11 cellular contexts compared by ENCODE assay signal in genomic region chr15:57031605-57032004, GRCh38.
A peak's percentile ranks its signal among the peaks of the same experiment; 100 is the strongest.
DNase-seq lines count a peak whose midpoint lies in the region; ATAC-seq and TF ChIP-seq lines count a peak whose summit lies in the region.
"Had no signal": no experiment of that assay in that cellular context is flagged by ENCODE, and none has a peak within 500 bp of the region (broad histone marks: within the 10 kb centered on the region; RNA-seq: fewer than 3 reads in every experiment).

No MANE protein-coding gene starts in this region.

- no peak overlapping the region for H2BK20ac ChIP-seq in IMR-90 (ENCODE audit: low read depth, low read length)

- H3K27me3 ChIP-seq in A673 (replicated peaks; ENCODE audit: insufficient read depth, low read depth, low read length, poor library complexity) (no peaks in the 10 kb centered on the region), IMR-90 (ENCODE audit: control insufficient read depth, insufficient read depth, low read length) (no peaks in the 10 kb centered on the region), mesendoderm (ENCODE audit: insufficient read depth, low read length, poor library complexity) (no peaks in the 10 kb centered on the region), MG63 (no peaks in the 10 kb centered on the region)

- peak overlapping the region; percentile 44; the same call in 1 of the 2 replicates for H3K14ac ChIP-seq in IMR-90 (replicated peaks; ENCODE audit: low read depth, low read length)

- H4K91ac ChIP-seq in IMR-90 (ENCODE audit: insufficient read depth, low read depth, low read length) = no peak overlapping the region

- peaks cover 28% of the 10 kb centered on the region for H3K4me1 ChIP-seq in A673 (ENCODE audit: insufficient read depth, low read length, poor library complexity, severe bottlenecking)
- peaks cover 5% of the 10 kb centered on the region; the same call in 1 of the 2 replicates for H3K4me1 ChIP-seq in IMR-90 (ENCODE audit: control insufficient read depth, insufficient read depth, low read length)
- H3K4me1 ChIP-seq in mesendoderm (ENCODE audit: control insufficient read depth, low read depth, low read length) = peaks cover 5% of the 10 kb centered on the region

- H4K20me1 ChIP-seq in IMR-90 (ENCODE audit: insufficient read depth, low read length) = peaks cover 42% of the 10 kb centered on the region

- H2BK15ac ChIP-seq in IMR-90 (ENCODE audit: low read depth, low read length) (no peak overlapping the region), mesendoderm (replicated peaks; ENCODE audit: low read depth) (no peak overlapping the region)

- H2AK9ac ChIP-seq in IMR-90 (replicated peaks; ENCODE audit: low read depth, low read length, poor library complexity) = no peak overlapping the region

- TF ChIP-seq CTCF in A673 (conservative IDR thresholded peaks at IDR 0.05; ENCODE audit: low read depth, low read length) = no peak
- no peak for TF ChIP-seq CTCF in IMR-90 (conservative IDR thresholded peaks at IDR 0.05; ENCODE audit: low read depth, low read length)

- no peak overlapping the region for H2AK5ac ChIP-seq in IMR-90 (ENCODE audit: low read depth, low read length)
- H2AK5ac ChIP-seq in mesendoderm (ENCODE audit: low read length) = no peak overlapping the region

- H4K8ac ChIP-seq in IMR-90 (ENCODE audit: low read depth in 2 of 2, low read length in 2 of 2) (no peak overlapping the region), mesendoderm (ENCODE audit: low read depth, low read length) (no peak overlapping the region)

- no peak overlapping the region for H3K4ac ChIP-seq in IMR-90 (ENCODE audit: low read depth, low read length)
- no peak overlapping the region for H3K4ac ChIP-seq in mesendoderm (ENCODE audit: low read depth, low read length)

- H2BK120ac ChIP-seq in IMR-90 (ENCODE audit: low read depth, low read length) = no peak overlapping the region
- no peak overlapping the region for H2BK120ac ChIP-seq in mesendoderm (ENCODE audit: low read depth, low read length)

- CTCF ChIA-PET in A673 (lab: Charles Lee) (no interaction called here), IMR-90 (lab: Yijun Ruan, JAX) (interaction anchor here (0.5 to 1.2 kb wide), 4 partner anchors 9 to 309 kb away, joined by 3 read pairs; no protein-coding TSS in a partner anchor)

- POLR2A ChIA-PET in A673 (lab: Charles Lee; ENCODE audit: low non-redundant PET) (no interaction called here), IMR-90 (lab: Charles Lee; ENCODE audit: unreplicated experiment) (no interaction called here)

- H3K79me2 ChIP-seq in mesendoderm (ENCODE audit: control insufficient read depth, insufficient read depth, low read length) = peaks cover 18% of the 10 kb centered on the region

- DNase-seq in A673 (ENCODE audit: low spot score) (no peak), IMR-90 (peak; percentile 76), dermis microvascular lymphatic vessel endothelial cell (ENCODE audit: low read depth in 2 of 2) (peak; percentile 56 to 88), mesendoderm (peak; percentile 84), MG63 (no peak)
- DNase-seq in stimulated activated CD4-positive, alpha-beta T cell treated with anti-CD3 and anti-CD28 coated beads, Interleukin-4, amount 100 ng/mL, for 24 hours = no peak
- DNase-seq: activated CD4-positive, alpha-beta T cell treated with anti-CD3 and anti-CD28 coated beads, Interleukin-2, amount 50 U/mL, for 4 hours; COR-L47; NCI-H1436 treated with DMSO at 0.1 percent for 48 hours had no signal

- no peak for TF ChIP-seq RAD21 in IMR-90 (IDR thresholded peaks at IDR 0.05; ENCODE audit: low read length)

- peak; percentile 65 for ATAC-seq in IMR-90 (ENCODE audit: low read depth)
- ATAC-seq in HG02759 (IDR thresholded peaks at IDR 0.05; ENCODE audit: unreplicated experiment) = no peak
- ATAC-seq in HG03442 (IDR thresholded peaks at IDR 0.05; ENCODE audit: unreplicated experiment) = no peak

- BruUV-seq in A673 (replicated peaks; lab: Mats Ljungman, UMichigan) (no TSS peak), IMR-90 (replicated peaks; lab: Mats Ljungman, UMichigan) (no TSS peak)

- H3K4me3 ChIP-seq in A673 (ENCODE audit: low read depth, low read length, poor library complexity, severe bottlenecking) (no peak overlapping the region), IMR-90 (ENCODE audit: insufficient read depth, low read depth, low read length) (no peak overlapping the region), mesendoderm (ENCODE audit: low read length) (no peak overlapping the region), MG63 (no peak overlapping the region)

- H3K9me3 ChIP-seq in A673 (ENCODE audit: low read depth, low read length, poor library complexity, severe bottlenecking) = no peaks in the 10 kb centered on the region
- H3K9me3 ChIP-seq in IMR-90 (ENCODE audit: control insufficient read depth, insufficient read depth, low read length) = no peaks in the 10 kb centered on the region
- H3K9me3 ChIP-seq in MG63 = no peaks in the 10 kb centered on the region

- intact Hi-C loops in A673 (cut with micrococcal nuclease; ENCODE audit: unreplicated experiment) = no loop called here
- intact Hi-C loops in IMR-90 (cut with micrococcal nuclease) = no loop called here

- H4K5ac ChIP-seq in IMR-90 (ENCODE audit: low read depth, low read length) (no peak overlapping the region), mesendoderm (ENCODE audit: low read length) (no peak overlapping the region)

- no peak for TF ChIP-seq POLR2A in IMR-90 (IDR thresholded peaks at IDR 0.05; ENCODE audit: low read depth, low read length)

- H3K36me3 ChIP-seq in A673 (ENCODE audit: insufficient read depth, low read length, poor library complexity, severe bottlenecking) = no peaks in the 10 kb centered on the region
- no peaks in the 10 kb centered on the region for H3K36me3 ChIP-seq in IMR-90 (ENCODE audit: control insufficient read depth, insufficient read depth, low read length)
- H3K36me3 ChIP-seq in mesendoderm (ENCODE audit: control insufficient read depth, insufficient read depth, low read length) = no peaks in the 10 kb centered on the region
- H3K36me3 ChIP-seq in MG63 = no peaks in the 10 kb centered on the region

- no peak overlapping the region for H3K18ac ChIP-seq in IMR-90 (ENCODE audit: low read depth, low read length)
- H3K18ac ChIP-seq in mesendoderm (ENCODE audit: low read length) = no peak overlapping the region

- H3K27ac ChIP-seq in A673 (ENCODE audit: low read depth, low read length, poor library complexity, severe bottlenecking) (peak overlapping the region; percentile 1), IMR-90 (ENCODE audit: insufficient read depth, low read length) (no peak overlapping the region), mesendoderm (ENCODE audit: low read depth, low read length) (no peak overlapping the region)

- H3K4me2 ChIP-seq in IMR-90 (ENCODE audit: low read depth, low read length) (no peak overlapping the region), mesendoderm (ENCODE audit: low read length) (no peak overlapping the region)

- peak overlapping the region; percentile 47; the same call in 1 of the 2 replicates for H3K23ac ChIP-seq in IMR-90 (ENCODE audit: low read depth, low read length)
- H3K23ac ChIP-seq in mesendoderm (ENCODE audit: low read length) = no peak overlapping the region

- WGBS in IMR-90 (ENCODE audit: extremely low coverage in 2 of 2, insufficient read length in 1 of 2), 2 experiments = no CpG with 5 or more reads among the region's 1 CpG
- no CpG with 5 or more reads among the region's 1 CpG for WGBS in mesendoderm (ENCODE audit: extremely low coverage, insufficient coverage, low lambda C conversion rate)

- H3K56ac ChIP-seq in IMR-90 (ENCODE audit: extremely low read depth, insufficient read depth, low read length) (no peak overlapping the region), mesendoderm (ENCODE audit: low read length) (no peak overlapping the region)

- in situ Hi-C loops in IMR-90 (cut with MboI; ENCODE audit: low sequenced_read_pairs) = no loop called here

- H3K9me1 ChIP-seq in IMR-90 (ENCODE audit: insufficient read depth, low read length) = no peaks in the 10 kb centered on the region; the same call in 1 of the 2 replicates

- H2AFZ ChIP-seq in IMR-90 (replicated peaks; ENCODE audit: low read length, poor library complexity) = no peak overlapping the region

- dilution Hi-C loops in IMR-90 (cut with HindIII; ENCODE audit: low sequenced_read_pairs, unreplicated experiment) = no loop called here

- H3K9ac ChIP-seq in IMR-90 (ENCODE audit: low read depth, low read length) (no peak overlapping the region), mesendoderm (ENCODE audit: low read length) (no peak overlapping the region)

- peaks cover 34 to 72% of the 10 kb centered on the region in 2 experiments for H3K79me1 ChIP-seq in IMR-90 (ENCODE audit: low read depth in 1 of 2, low read length in 2 of 2)
- peaks cover 8% of the 10 kb centered on the region for H3K79me1 ChIP-seq in mesendoderm (ENCODE audit: low read length)

- H2BK5ac ChIP-seq in IMR-90 (ENCODE audit: low read depth, low read length, poor library complexity, severe bottlenecking) = no peak overlapping the region
- no peak overlapping the region for H2BK5ac ChIP-seq in mesendoderm (ENCODE audit: low read length)

TF ChIP-seq in IMR-90, 13 proteins besides CTCF, POLR2A, EP300 and RAD21:
- no peak for TF ChIP-seq RFX5 (IDR thresholded peaks at IDR 0.05; ENCODE audit: low read depth, low read length)
- no peak for TF ChIP-seq CEBPB (IDR thresholded peaks at IDR 0.05; ENCODE audit: low read depth, low read length)
- TF ChIP-seq ELK1 (IDR thresholded peaks at IDR 0.05; ENCODE audit: borderline replicate concordance, low read depth, low read length) = no peak
- TF ChIP-seq USF2 (IDR thresholded peaks at IDR 0.05; ENCODE audit: low read depth, low read length) = peak; percentile 80
- TF ChIP-seq SMC3 (IDR thresholded peaks at IDR 0.05; ENCODE audit: low read depth, low read length) = no peak
- no peak for TF ChIP-seq MXI1 (IDR thresholded peaks at IDR 0.05; ENCODE audit: borderline replicate concordance, low read depth, low read length)
- no peak for TF ChIP-seq MAZ (IDR thresholded peaks at IDR 0.05; ENCODE audit: borderline replicate concordance, low read depth, low read length)
- TF ChIP-seq NFE2L2 (IDR thresholded peaks at IDR 0.05; ENCODE audit: low read depth, low read length) = no peak
TF ChIP-seq in IMR-90: peak in this region for 1.

Comparison
In these comparisons a context has a peak if more than half of its experiments do, and no peak if none do; other contexts are left out.
1. DNase-seq: peak in IMR-90 (single experiment), dermis microvascular lymphatic vessel endothelial cell (2 of 2) and mesendoderm (single experiment); none in A673 (single experiment), MG63 (single experiment) and stimulated activated CD4-positive, alpha-beta T cell treated with anti-CD3 and anti-CD28 coated beads, Interleukin-4, amount 100 ng/mL, for 24 hours (single experiment).